ENCODE assay signal across 2 cellular contexts in genomic region chr3:42547401-42547945, GRCh38.
TF ChIP-seq lines count a peak whose summit lies in the region.

No MANE protein-coding gene starts in this region.

TF ChIP-seq in GM23338, 12 proteins besides CTCF, POLR2A, EP300 and RAD21:
- no peak for TF ChIP-seq ETS1 (IDR thresholded peaks at IDR 0.05)

TF ChIP-seq in endothelial cell of umbilical vein, 7 proteins besides CTCF, POLR2A, EP300 and RAD21:
- no peak for TF ChIP-seq JUN (IDR thresholded peaks at IDR 0.05; ENCODE audit: borderline replicate concordance, insufficient read depth, insufficient read length, low read depth)
- TF ChIP-seq FOS (IDR thresholded peaks at IDR 0.05; ENCODE audit: borderline replicate concordance, insufficient read depth, low read length), result no peak
- TF ChIP-seq EZH2 (IDR thresholded peaks at IDR 0.05; ENCODE audit: borderline replicate concordance, low read depth, low read length, severe bottlenecking), result no peak
- TF ChIP-seq POLR2AphosphoS5 (IDR thresholded peaks at IDR 0.05; ENCODE audit: insufficient read depth, low read depth, low read length), result no peak
